Comparison of ENCODE assay signal across 23 cellular contexts in genomic region chr12:49923878-49924610, GRCh38. TPM values are rescaled to one million over a fixed set of nuclear protein-coding genes. Genes with fewer than 3 reads are reported as not detected.
DNase-seq lines count a peak whose midpoint lies in the region; ATAC-seq, FAIRE-seq and TF ChIP-seq lines count a peak whose summit lies in the region.
"Had no signal": no experiment of that assay in that cellular context is flagged by ENCODE, and none has a peak within 500 bp of the region (broad histone marks: within the 10 kb centered on the region; RNA-seq: fewer than 3 reads in every experiment).

No MANE protein-coding gene starts in this region.

- POLR2A ChIA-PET in K562 (lab: Yijun Ruan, JAX), result no interaction called here

- H3K36me3 ChIP-seq in GM23248 (ENCODE audit: low read depth), result no peaks in the 10 kb centered on the region
- no peaks in the 10 kb centered on the region for H3K36me3 ChIP-seq in K562 (ENCODE audit: control insufficient read depth, insufficient read depth, low read length)
- H3K36me3 ChIP-seq: BE2C had no signal

- H3F3A ChIP-seq in GM23248 (ENCODE audit: insufficient read depth), result 0 out of 2 replicates have a peak, but pooled peaks cover 6% of the 10 kb centered on the region

- H4K20me1 ChIP-seq in GM23248 (ENCODE audit: insufficient read depth) (no peaks in the 10 kb centered on the region), K562 (replicated peaks; ENCODE audit: control insufficient read depth, insufficient read depth, low read length) (no peaks in the 10 kb centered on the region)

- H3K9ac ChIP-seq in GM23248 (no peak overlapping the region), K562 (ENCODE audit: insufficient read depth in 1 of 2, low read depth in 2 of 2, low read length in 2 of 2) (no peak overlapping the region; a peak in 1 of 4 replicates)

- no peak for TF ChIP-seq CTCF in K562 (IDR thresholded peaks at IDR 0.05 in 2 of 3, conservative IDR thresholded peaks at IDR 0.05 in 1 of 3; ENCODE audit: insufficient read depth in 2 of 3, low read depth in 1 of 3, low read length in 3 of 3)
- TF ChIP-seq CTCF in type B pancreatic cell (conservative IDR thresholded peaks at IDR 0.05), result no peak
- no peak for TF ChIP-seq CTCF in foreskin fibroblast (IDR thresholded peaks at IDR 0.05; ENCODE audit: low read depth, low read length)

- 49 to 52% methylated on average over 16 of the region's 16 CpGs for WGBS in GM23248 (ENCODE audit: low coverage in 1 of 2, low lambda C conversion rate in 2 of 2, missing lambda C conversion rate in 2 of 2), 2 experiments
- WGBS in K562 (ENCODE audit: insufficient coverage, low coverage, missing lambda C conversion rate), result 30% methylated on average over 14 of the region's 16 CpGs

- H3K27ac Mint-ChIP-seq in type B pancreatic cell, result no peak overlapping the region
- H3K27ac Mint-ChIP-seq: GM23338 had no signal

- ATAC-seq in K562 (no peak), left ventricle myocardium superior (peak; percentile 35), HG03039 (IDR thresholded peaks at IDR 0.05; ENCODE audit: unreplicated experiment) (no peak)
- ATAC-seq: GM12878, PC-3 had no signal

- H3K4me2 ChIP-seq in GM23248 (ENCODE audit: unreplicated experiment) (no peak overlapping the region), K562 (ENCODE audit: insufficient read depth, low read length) (no peak overlapping the region)
- H3K4me2 ChIP-seq: GM23338 had no signal

- intact Hi-C loops in K562 (cut with micrococcal nuclease), result no loop called here
- intact Hi-C loops in left ventricle myocardium superior (cut with micrococcal nuclease), result no loop called here
- intact Hi-C loops in posterior vena cava (cut with DNase I), result no loop called here

- H3K79me2 ChIP-seq in GM23248 (ENCODE audit: insufficient read depth) (no peaks in the 10 kb centered on the region), K562 (ENCODE audit: control insufficient read depth, insufficient read depth, low read length) (no peaks in the 10 kb centered on the region)

- no peaks in the 10 kb centered on the region for H3K9me2 ChIP-seq in GM23248 (ENCODE audit: insufficient read depth)

- H3K27ac ChIP-seq in GM23248, result no peak overlapping the region
- H3K27ac ChIP-seq in K562 (ENCODE audit: extremely low read depth, low read depth, low read length), result no peak overlapping the region

- no TSS peak for BruUV-seq in K562 (replicated peaks; lab: Mats Ljungman, UMichigan)

- H2AFZ ChIP-seq in GM23248 (no peak overlapping the region), K562 (ENCODE audit: low read depth, low read length) (no peak overlapping the region)
- H2AFZ ChIP-seq: GM23338 had no signal

- H3K27me3 Mint-ChIP-seq in type B pancreatic cell, result peaks cover 3% of the 10 kb centered on the region

- in situ Hi-C loops in GM23248 (cut with MboI), result no loop called here
- in situ Hi-C loops in K562 (cut with MboI), result no loop called here

- peaks cover 4% of the 10 kb centered on the region for H3K4me1 Mint-ChIP-seq in type B pancreatic cell (ENCODE audit: unreplicated experiment)
- H3K4me1 Mint-ChIP-seq: GM23338 had no signal

- H3K9me3 ChIP-seq in GM23248 (ENCODE audit: low read depth), result no peaks in the 10 kb centered on the region
- H3K9me3 ChIP-seq in K562 (replicated peaks; ENCODE audit: control insufficient read depth, insufficient read depth, low read depth, low read length), result no peaks in the 10 kb centered on the region
- H3K9me3 ChIP-seq: BE2C had no signal

- no peak overlapping the region for H3K4me3 Mint-ChIP-seq in type B pancreatic cell
- H3K4me3 Mint-ChIP-seq: CD4-positive, alpha-beta memory T cell; GM23338 had no signal

- no peak for FAIRE-seq in K562 (lab: Jason Lieb, UNC)
- FAIRE-seq: GM12878, GM19239, HTR-8/SVneo had no signal

- H3K4me3 ChIP-seq in GM23248 (no peak overlapping the region), K562 (no peak overlapping the region), foreskin fibroblast (ENCODE audit: low read depth in 1 of 2, low read length in 2 of 2) (no peak overlapping the region)
- H3K4me3 ChIP-seq: GM12878, GM23338 had no signal

- TF ChIP-seq POLR2A in K562 (conservative IDR thresholded peaks at IDR 0.05), result no peak

- no peaks in the 10 kb centered on the region for H3K9me1 ChIP-seq in K562 (ENCODE audit: control insufficient read depth, insufficient read depth, low read length)

- H3K27me3 ChIP-seq in GM23248 (replicated peaks; ENCODE audit: insufficient read depth), result no peaks in the 10 kb centered on the region
- peaks cover 5 to 38% of the 10 kb centered on the region in 2 experiments; a peak in 4 of 5 replicates for H3K27me3 ChIP-seq in K562 (ENCODE audit: control insufficient read depth in 2 of 2, insufficient read depth in 2 of 2, low read length in 2 of 2)
- H3K27me3 ChIP-seq: BE2C had no signal

- no peak for TF ChIP-seq RAD21 in K562 (CRISPR knock-in tag; conservative IDR thresholded peaks at IDR 0.05 in 1 of 2, IDR thresholded peaks at IDR 0.05 in 1 of 2)

- H3K4me1 ChIP-seq in GM23248 (ENCODE audit: insufficient read depth) (peaks cover 14% of the 10 kb centered on the region), K562 (replicated peaks in 1 of 2; ENCODE audit: control insufficient read depth in 2 of 2, insufficient read depth in 2 of 2, low read length in 2 of 2) (no peaks in the 10 kb centered on the region)
- H3K4me1 ChIP-seq: BE2C had no signal

- no peaks in the 10 kb centered on the region for H3K9me3 Mint-ChIP-seq in type B pancreatic cell
- H3K9me3 Mint-ChIP-seq: CD4-positive, alpha-beta memory T cell; GM23338 had no signal

- no peaks in the 10 kb centered on the region for H3K36me3 Mint-ChIP-seq in type B pancreatic cell
- H3K36me3 Mint-ChIP-seq: CD4-positive, alpha-beta memory T cell had no signal

- DNase-seq in GM23248, result peak; percentile 23
- no peak for DNase-seq in K562 (ENCODE audit: extremely low read depth in 1 of 4, low spot score in 3 of 4)
- DNase-seq in left ventricle myocardium superior, result no peak
- peak; percentile 83 for DNase-seq in posterior vena cava (ENCODE audit: low spot score)
- DNase-seq in type B pancreatic cell (ENCODE audit: extremely low spot score, unreplicated experiment), result no peak
- no peak for DNase-seq in foreskin fibroblast
- DNase-seq: BE2C; CD4-positive, alpha-beta memory T cell; DMS79; KBM-7; NCI-H1048; NCI-H146; NCI-H2081 treated with DMSO at 0.1 percent for 48 hours; NCI-H69; PC-3 had no signal

- CTCF ChIA-PET in K562 (lab: Yijun Ruan, JAX; ENCODE audit: low intra/inter-chr PET ratio), result no interaction called here

- no peak for TF ChIP-seq EP300 in K562 (IDR thresholded peaks at IDR 0.05; ENCODE audit: low read length)

RNA-seq across cellular contexts. Expression of gene FAIM2, which starts 20.3 kb away (rescaled TPM):
- total RNA-seq in GM23248 (2014; rRNA removed; shearing (Covaris generic)), result 0.86 and 2.8 TPM in 2 replicates
- polyA plus RNA-seq in GM23248 (2016; fragmentation: Nextera tagmentation; extraction: Ambion mirVana) (4.6 and 5.3 TPM in 2 replicates), K562 (2011; rRNA removed) (not detected in 2 replicates), K562 (2014; fragmentation: Illumina TruSeq; extraction: Trizol) (not detected in 2 replicates), K562 (2014; fragmentation: Nextera tagmentation; extraction: Ambion mirVana) (under 1 TPM in 1 of 2 experiments, not detected in 1; 0.10 TPM), K562 (2014; rRNA removed) (0.01 TPM in 1 of 2 replicates, not detected in the other)
- not detected in 2 replicates for total RNA-seq in K562 (2011; cell fraction: chromatin; rRNA removed; ENCODE audit: low replicate concordance)
- not detected in 2 replicates for total RNA-seq in K562 (2011; cell fraction: nucleolus; rRNA removed)
- 0.15 TPM in 1 of 2 replicates, not detected in the other for total RNA-seq in K562 (2011; cell fraction: nucleoplasm; rRNA removed)
- total RNA-seq in K562 (2014; rRNA removed) (not detected in 2 replicates), K562 (2014; rRNA removed; fragmentation: Illumina TruSeq; extraction: Trizol) (not detected in 2 replicates), K562 (2015; rRNA removed; fragmentation: Illumina TruSeq; extraction: Trizol) (not detected in 2 replicates), K562 (2021) (not detected in 2 replicates), left ventricle myocardium superior (8.2 TPM), posterior vena cava (1 to 10 TPM; 1.8 to 2.5 TPM), type B pancreatic cell (ENCODE audit: low replicate concordance) (0.14 and 1.7 TPM in 2 replicates)
- 0.07 and 0.76 TPM in 2 replicates for polyA plus RNA-seq in K562 (2011; cell fraction: cytosol; rRNA removed)
- not detected in 2 replicates for polyA plus RNA-seq in K562 (2011; cell fraction: nucleus; rRNA removed)
- 0.09 and 0.17 TPM in 2 replicates for polyA plus RNA-seq in K562 (2012)
- polyA minus RNA-seq in K562 (2011; rRNA and poly(A)+ RNA removed), result not detected in 2 replicates
- not detected in 2 replicates for polyA minus RNA-seq in K562 (2011; cell fraction: cytosol; rRNA and poly(A)+ RNA removed)
- polyA minus RNA-seq in K562 (2011; cell fraction: nucleus; rRNA and poly(A)+ RNA removed), result not detected in 2 replicates
- total RNA-seq: G401, GM12878 had no signal
- polyA plus RNA-seq: GM12878 had no signal

RNA-seq across cellular contexts. Expression of gene AQP2, which starts 26.5 kb away (rescaled TPM):
- not detected in 2 replicates for total RNA-seq in GM23248 (2014; rRNA removed; shearing (Covaris generic))
- polyA plus RNA-seq in GM23248 (2016; fragmentation: Nextera tagmentation; extraction: Ambion mirVana), result not detected in 2 replicates
- total RNA-seq in K562 (2011; cell fraction: chromatin; rRNA removed; ENCODE audit: low replicate concordance), result not detected in 2 replicates
- total RNA-seq in K562 (2011; cell fraction: nucleolus; rRNA removed), result not detected in 2 replicates
- not detected in 2 replicates for total RNA-seq in K562 (2011; cell fraction: nucleoplasm; rRNA removed)
- total RNA-seq in K562 (2014; rRNA removed), result not detected in 2 replicates
- total RNA-seq in K562 (2014; rRNA removed; fragmentation: Illumina TruSeq; extraction: Trizol), result not detected in 2 replicates
- total RNA-seq in K562 (2015; rRNA removed; fragmentation: Illumina TruSeq; extraction: Trizol), result not detected in 2 replicates
- total RNA-seq in K562 (2021), result not detected in 2 replicates
- not detected in 2 replicates for polyA plus RNA-seq in K562 (2011; rRNA removed)
- not detected in 2 replicates for polyA plus RNA-seq in K562 (2011; cell fraction: cytosol; rRNA removed)
- not detected in 2 replicates for polyA plus RNA-seq in K562 (2011; cell fraction: nucleus; rRNA removed)
- not detected in 2 replicates for polyA plus RNA-seq in K562 (2012)
- not detected in 2 replicates for polyA plus RNA-seq in K562 (2014; fragmentation: Illumina TruSeq; extraction: Trizol)
- not detected for polyA plus RNA-seq in K562 (2014; fragmentation: Nextera tagmentation; extraction: Ambion mirVana)
- not detected in 2 replicates for polyA plus RNA-seq in K562 (2014; rRNA removed)
- polyA minus RNA-seq in K562 (2011; rRNA and poly(A)+ RNA removed), result not detected in 2 replicates
- not detected in 2 replicates for polyA minus RNA-seq in K562 (2011; cell fraction: cytosol; rRNA and poly(A)+ RNA removed)
- polyA minus RNA-seq in K562 (2011; cell fraction: nucleus; rRNA and poly(A)+ RNA removed), result not detected in 2 replicates
- total RNA-seq in left ventricle myocardium superior, result not detected
- total RNA-seq in posterior vena cava, result under 1 TPM; 0.33 to 0.42 TPM
- 0.55 TPM in 1 of 2 replicates, not detected in the other for total RNA-seq in type B pancreatic cell (ENCODE audit: low replicate concordance)
- total RNA-seq: CD4-positive, alpha-beta memory T cell; G401; GM12878; M059J; PC-3 had no signal
- polyA plus RNA-seq: AG04450; CD4-positive, alpha-beta memory T cell; GM12878; GM23338 had no signal

RNA-seq across cellular contexts. Expression of gene AQP5, which starts 37.6 kb away (rescaled TPM):
- not detected in 2 replicates for total RNA-seq in GM23248 (2014; rRNA removed; shearing (Covaris generic))
- polyA plus RNA-seq in GM23248 (2016; fragmentation: Nextera tagmentation; extraction: Ambion mirVana) (not detected in 2 replicates), K562 (2011; rRNA removed) (not detected in 2 replicates), K562 (2014; fragmentation: Illumina TruSeq; extraction: Trizol) (not detected in 2 replicates), K562 (2014; fragmentation: Nextera tagmentation; extraction: Ambion mirVana) (not detected), K562 (2014; rRNA removed) (not detected in 2 replicates)
- total RNA-seq in K562 (2011; cell fraction: chromatin; rRNA removed; ENCODE audit: low replicate concordance), result not detected in 2 replicates
- total RNA-seq in K562 (2011; cell fraction: nucleolus; rRNA removed), result not detected in 2 replicates
- total RNA-seq in K562 (2011; cell fraction: nucleoplasm; rRNA removed), result not detected in 2 replicates
- total RNA-seq in K562 (2014; rRNA removed) (not detected in 2 replicates), K562 (2014; rRNA removed; fragmentation: Illumina TruSeq; extraction: Trizol) (not detected in 2 replicates), K562 (2015; rRNA removed; fragmentation: Illumina TruSeq; extraction: Trizol) (not detected in 2 replicates), K562 (2021) (not detected in 2 replicates), left ventricle myocardium superior (0.40 TPM), posterior vena cava (not detected), type B pancreatic cell (ENCODE audit: low replicate concordance) (0.95 and 0.97 TPM in 2 replicates)
- not detected in 2 replicates for polyA plus RNA-seq in K562 (2011; cell fraction: cytosol; rRNA removed)
- polyA plus RNA-seq in K562 (2011; cell fraction: nucleus; rRNA removed), result not detected in 2 replicates
- polyA plus RNA-seq in K562 (2012), result not detected in 2 replicates
- not detected in 2 replicates for polyA minus RNA-seq in K562 (2011; rRNA and poly(A)+ RNA removed)
- not detected in 2 replicates for polyA minus RNA-seq in K562 (2011; cell fraction: cytosol; rRNA and poly(A)+ RNA removed)
- not detected in 2 replicates for polyA minus RNA-seq in K562 (2011; cell fraction: nucleus; rRNA and poly(A)+ RNA removed)
- total RNA-seq: CD4-positive, alpha-beta memory T cell; G401; GM12878; PC-3 had no signal
- polyA plus RNA-seq: AG04450; CD4-positive, alpha-beta memory T cell; GM12878 had no signal

RNA-seq across cellular contexts. Expression of gene AQP6, which starts 48.7 kb away (rescaled TPM):
- not detected in 2 replicates for total RNA-seq in GM23248 (2014; rRNA removed; shearing (Covaris generic))
- polyA plus RNA-seq in GM23248 (2016; fragmentation: Nextera tagmentation; extraction: Ambion mirVana) (not detected in 2 replicates), K562 (2011; rRNA removed) (not detected in 2 replicates), K562 (2014; fragmentation: Illumina TruSeq; extraction: Trizol) (not detected in 2 replicates), K562 (2014; fragmentation: Nextera tagmentation; extraction: Ambion mirVana) (not detected), K562 (2014; rRNA removed) (0.12 TPM in 1 of 2 replicates, not detected in the other)
- 0.09 and 0.14 TPM in 2 replicates for total RNA-seq in K562 (2011; cell fraction: chromatin; rRNA removed; ENCODE audit: low replicate concordance)
- total RNA-seq in K562 (2011; cell fraction: nucleolus; rRNA removed), result not detected in 2 replicates
- not detected in 2 replicates for total RNA-seq in K562 (2011; cell fraction: nucleoplasm; rRNA removed)
- total RNA-seq in K562 (2014; rRNA removed) (0.05 TPM in 1 of 2 replicates, not detected in the other), K562 (2014; rRNA removed; fragmentation: Illumina TruSeq; extraction: Trizol) (not detected in 2 replicates), K562 (2015; rRNA removed; fragmentation: Illumina TruSeq; extraction: Trizol) (not detected in 2 replicates), K562 (2021) (not detected in 2 replicates), left ventricle myocardium superior (not detected), posterior vena cava (under 1 TPM in 1 of 2 donors, not detected in 1; 0.05 TPM), type B pancreatic cell (ENCODE audit: low replicate concordance) (0.22 TPM in 1 of 2 replicates, not detected in the other)
- polyA plus RNA-seq in K562 (2011; cell fraction: cytosol; rRNA removed), result 0.01 TPM in 1 of 2 replicates, not detected in the other
- 0.17 TPM in 1 of 2 replicates, not detected in the other for polyA plus RNA-seq in K562 (2011; cell fraction: nucleus; rRNA removed)
- 0.04 TPM in 1 of 2 replicates, not detected in the other for polyA plus RNA-seq in K562 (2012)
- not detected in 2 replicates for polyA minus RNA-seq in K562 (2011; rRNA and poly(A)+ RNA removed)
- polyA minus RNA-seq in K562 (2011; cell fraction: cytosol; rRNA and poly(A)+ RNA removed), result not detected in 2 replicates
- not detected in 2 replicates for polyA minus RNA-seq in K562 (2011; cell fraction: nucleus; rRNA and poly(A)+ RNA removed)
- total RNA-seq: CD4-positive, alpha-beta memory T cell; GM12878; GM23338; M059J; PC-3 had no signal
- polyA plus RNA-seq: AG04450; CD4-positive, alpha-beta memory T cell; GM12878 had no signal

Comparison
In these comparisons a context has a peak if more than half of its experiments do, and no peak if none do; other contexts are left out.
1. DNase-seq: peak in GM23248 (single experiment) and posterior vena cava (single experiment); none in K562 (0 of 4), left ventricle myocardium superior (single experiment), type B pancreatic cell (single experiment) and foreskin fibroblast (0 of 2).